10 cellular contexts compared by ENCODE assay signal in the genomic region with DNA sequence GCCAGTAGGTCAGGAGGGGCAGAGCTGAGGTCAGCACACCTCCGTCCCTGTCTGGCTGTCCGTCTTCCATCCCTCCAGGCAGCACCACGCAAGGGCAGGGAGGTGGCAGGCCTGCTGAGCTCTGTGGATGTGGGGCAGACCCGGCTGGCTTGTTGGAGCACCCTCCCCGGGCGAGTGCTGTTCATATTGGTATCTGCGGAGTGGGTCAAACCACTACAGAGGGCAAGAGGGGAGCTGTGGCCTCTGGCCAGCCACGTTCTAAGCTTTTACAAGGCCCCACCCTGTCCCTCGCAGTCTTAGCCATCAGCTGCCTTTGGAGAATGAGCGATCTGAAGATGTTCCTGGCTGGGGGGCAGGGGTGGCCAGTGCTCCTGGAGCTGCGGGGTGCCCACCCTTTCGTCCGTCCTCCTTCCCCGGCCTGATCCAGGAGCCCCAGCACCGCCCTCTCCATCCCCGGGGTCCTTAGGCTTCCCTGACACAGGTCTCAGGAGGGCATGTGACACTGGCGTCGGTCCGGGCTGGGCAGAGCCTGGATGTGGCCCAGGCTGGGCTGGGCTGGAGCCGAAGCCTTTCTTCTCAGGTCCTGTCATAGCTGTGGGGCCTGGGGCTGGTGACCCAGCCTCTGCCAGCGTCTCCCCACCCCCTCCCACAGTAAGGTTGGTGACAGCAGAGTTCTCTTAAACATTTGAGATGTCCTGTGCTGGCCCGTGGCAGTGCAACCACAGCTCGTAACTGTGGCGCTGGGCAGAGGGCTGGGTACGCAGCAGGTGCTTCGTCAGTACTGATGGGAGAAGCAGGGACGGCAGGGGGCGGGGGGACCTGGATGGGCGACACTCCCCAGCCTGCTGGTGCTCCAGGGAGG. TPM values are rescaled to one million over a fixed set of nuclear protein-coding genes. Genes with fewer than 3 reads are reported as not detected.
DNase-seq lines count a peak whose midpoint lies in the region; ATAC-seq and TF ChIP-seq lines count a peak whose summit lies in the region.
"Had no signal": no experiment of that assay in that cellular context is flagged by ENCODE, and none has a peak within 500 bp of the region (broad histone marks: within the 10 kb centered on the region; RNA-seq: fewer than 3 reads in every experiment).

No MANE protein-coding gene starts in this region.

- H4K20me1 ChIP-seq in DND-41 (ENCODE audit: insufficient read depth, low read length) = peaks cover 61% of the 10 kb centered on the region

- H3K27me3 ChIP-seq in DND-41 (ENCODE audit: insufficient read depth, low read length, poor library complexity) = no peaks in the 10 kb centered on the region
- no peaks in the 10 kb centered on the region for H3K27me3 ChIP-seq in endodermal cell (ENCODE audit: control insufficient read depth, insufficient read depth, low read length, poor library complexity, severe bottlenecking)

- H3K4me3 Mint-ChIP-seq in endodermal cell = no peak overlapping the region
- peak overlapping the region; percentile 63 to 92 (median 83) for H3K4me3 Mint-ChIP-seq in naive B cell

- H3K9me3 Mint-ChIP-seq in endodermal cell (no peaks in the 10 kb centered on the region), naive B cell (no peaks in the 10 kb centered on the region)

- H3K9ac ChIP-seq in DND-41 (ENCODE audit: low read depth, low read length) = peak overlapping the region; percentile 50
- no peak overlapping the region for H3K9ac ChIP-seq in endodermal cell (ENCODE audit: extremely low read depth, low read length, poor library complexity, severe bottlenecking)

- no peaks in the 10 kb centered on the region for H3K36me3 Mint-ChIP-seq in endodermal cell (ENCODE audit: low read depth)
- H3K36me3 Mint-ChIP-seq in naive B cell = no peaks in the 10 kb centered on the region

- H3K9me3 ChIP-seq in DND-41 (ENCODE audit: insufficient read depth, low read length, severe bottlenecking) = no peaks in the 10 kb centered on the region
- no peaks in the 10 kb centered on the region for H3K9me3 ChIP-seq in KOPT-K1 (ENCODE audit: insufficient read depth, low read length, poor library complexity, severe bottlenecking)
- H3K9me3 ChIP-seq in endodermal cell (ENCODE audit: control insufficient read depth, low read length) = no peaks in the 10 kb centered on the region

- TF ChIP-seq CTCF in DND-41 (IDR thresholded peaks at IDR 0.05; ENCODE audit: borderline replicate concordance, extremely low read depth, low read length, poor library complexity, severe bottlenecking) (no peak), endodermal cell (conservative IDR thresholded peaks at IDR 0.05) (no peak)

- WGBS in endodermal cell (ENCODE audit: insufficient coverage in 1 of 2, insufficient read length in 1 of 2), 2 experiments = 86 to 88% methylated on average over 19 to 29 of the region's 29 CpGs

- peaks cover 98% of the 10 kb centered on the region for H3K79me2 ChIP-seq in DND-41 (ENCODE audit: insufficient read depth, low read length)

- H3K27ac ChIP-seq in DND-41 (ENCODE audit: low read length) (peak overlapping the region; percentile 54), KOPT-K1 (ENCODE audit: low read depth, low read length, poor library complexity, severe bottlenecking) (peak overlapping the region; percentile 88), endodermal cell (ENCODE audit: low read depth, low read length) (no peak overlapping the region)
- H3K27ac ChIP-seq: PC-9 had no signal

- H3K27me3 Mint-ChIP-seq in endodermal cell (ENCODE audit: insufficient read depth) (no peaks in the 10 kb centered on the region), naive B cell (no peaks in the 10 kb centered on the region)

- H3K4me1 ChIP-seq in DND-41 (ENCODE audit: insufficient read depth, low read length) (peaks cover 73% of the 10 kb centered on the region), endodermal cell (ENCODE audit: control insufficient read depth, insufficient read depth, low read length) (peaks cover 14% of the 10 kb centered on the region)

- H3K4me2 ChIP-seq in DND-41 (ENCODE audit: insufficient read depth, low read length) = peak overlapping the region; percentile 21; the same call in 1 of the 2 replicates
- H3K4me2 ChIP-seq: PC-9 had no signal

- H3K4me1 Mint-ChIP-seq in endodermal cell = peaks cover 30% of the 10 kb centered on the region
- peaks cover 72 to 85% (median 76%) of the 10 kb centered on the region in 3 donors for H3K4me1 Mint-ChIP-seq in naive B cell

- no peak for DNase-seq in DND-41
- DNase-seq in endodermal cell = peak; percentile 51
- DNase-seq in naive B cell = no peak
- no peak for DNase-seq in NK-92 treated with Interleukin-12 subunit alpha and Interleukin-12 subunit beta, amount 100 ng/mL, for 24 hours (lab: John Stamatoyannopoulos, UW)
- DNase-seq: mesenchymal stem cell, PC-9 had no signal

- H3K27ac Mint-ChIP-seq in endodermal cell (no peak overlapping the region), naive B cell (peak overlapping the region; percentile 94 to 100 (median 99))

- H2AFZ ChIP-seq in DND-41 (ENCODE audit: low read depth, low read length) = no peak overlapping the region
- H2AFZ ChIP-seq: PC-9 had no signal

- H3K4me3 ChIP-seq in DND-41 (ENCODE audit: low read depth in 1 of 2, low read length in 2 of 2) (no peak overlapping the region), endodermal cell (ENCODE audit: low read length) (no peak overlapping the region)
- H3K4me3 ChIP-seq: PC-9 had no signal

- H3K36me3 ChIP-seq in DND-41 (ENCODE audit: insufficient read depth, low read length) (peaks cover 38% of the 10 kb centered on the region), KOPT-K1 (ENCODE audit: insufficient read depth, low read length) (peaks cover 5% of the 10 kb centered on the region; the same call in 1 of the 2 replicates), endodermal cell (ENCODE audit: control insufficient read depth, insufficient read depth, low read length) (no peaks in the 10 kb centered on the region)

- ATAC-seq in DND-41 (ENCODE audit: insufficient read depth, low read depth) = no peak
- no peak for ATAC-seq in naive B cell (ENCODE audit: low read depth in 2 of 2)
- ATAC-seq in GM21529 (IDR thresholded peaks at IDR 0.05; ENCODE audit: unreplicated experiment) = no peak
- no peak for ATAC-seq in GM18861 (IDR thresholded peaks at IDR 0.05; ENCODE audit: unreplicated experiment)
- no peak for ATAC-seq in HG03045 (IDR thresholded peaks at IDR 0.05; ENCODE audit: unreplicated experiment)

RNA-seq across cellular contexts. Expression of a gene that starts 31.7 kb away (rescaled TPM):
- 10 to 100 TPM; 38.0 to 43.3 TPM for total RNA-seq in endodermal cell
- 32.1 TPM for polyA plus RNA-seq in endodermal cell (2013, experiment 1 of 2)
- 27.6 TPM for polyA plus RNA-seq in endodermal cell (2013, experiment 2 of 2)
- polyA plus RNA-seq in naive B cell (ENCODE audit: low read depth in 6 of 6) = 10 to 100 TPM in 1 of 6 donors, 1 to 10 TPM in 5; 4.0 to 12.5 (median 6.9) TPM

RNA-seq across cellular contexts. Expression of a gene that starts 51.1 kb away (rescaled TPM):
- 10 to 100 TPM; 24.4 to 34.1 TPM for total RNA-seq in endodermal cell
- polyA plus RNA-seq in endodermal cell (2013, experiment 1 of 2) = 27.1 TPM
- 27.1 TPM for polyA plus RNA-seq in endodermal cell (2013, experiment 2 of 2)
- polyA plus RNA-seq in naive B cell (ENCODE audit: low read depth in 6 of 6) = 1 to 10 TPM in 5 of 6 donors, under 1 TPM in 1; 0.94 to 3.9 (median 2.1) TPM
